Comparison of ENCODE assay signal across 20 cellular contexts in the genomic region with DNA sequence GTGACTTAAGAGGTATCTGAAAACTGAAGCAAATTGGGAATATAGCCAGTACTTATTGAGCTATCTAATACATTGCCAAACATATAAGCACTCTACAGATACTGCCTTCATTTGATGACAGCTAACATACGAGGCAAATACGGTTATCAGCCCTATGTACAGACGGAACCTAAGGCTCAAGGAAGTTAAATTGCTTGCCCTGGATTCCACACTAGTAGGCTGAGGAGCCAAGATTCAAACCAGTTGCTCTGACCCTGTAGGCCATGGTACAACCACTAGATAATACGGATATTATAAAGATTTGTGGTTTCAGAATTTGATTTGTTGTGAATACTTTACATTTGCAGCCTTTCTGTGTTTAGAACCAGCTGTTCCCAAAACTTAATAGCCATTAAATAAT. TPM values are rescaled to one million over a fixed set of nuclear protein-coding genes. Genes with fewer than 3 reads are reported as not detected.
"Had no signal": no experiment of that assay in that cellular context is flagged by ENCODE, and none has a peak within 500 bp of the region (broad histone marks: within the 10 kb centered on the region; RNA-seq: fewer than 3 reads in every experiment).

No MANE protein-coding gene starts in this region.

- H3K27ac Mint-ChIP-seq: activated CD4-positive, alpha-beta memory T cell treated with anti-CD3 and anti-CD28 coated beads, Interleukin-2, amount 10 ng/mL, durations not matched to agents 7 days and 5 days; activated naive CD4-positive, alpha-beta T cell treated with anti-CD3 and anti-CD28 coated beads, Interleukin-2, amount 50 U/mL, for 24 hours; stimulated activated effector memory CD8-positive, alpha-beta T cell treated with anti-CD3 and anti-CD28 coated beads, Interleukin-12 subunit alpha, Interleukin-12 subunit beta, amount 100 ng/mL, for 72 hours; T-helper 1 cell treated with Interleukin-12 subunit alpha and Interleukin-12 subunit beta and Interleukin-4 antibody, amounts not matched to agents 30 μg/mL and 1 μg/mL, for 36 hours had no signal

- H3K36me3 Mint-ChIP-seq: activated naive CD4-positive, alpha-beta T cell treated with anti-CD3 and anti-CD28 coated beads, Interleukin-2, amount 50 U/mL, for 24 hours; stimulated activated effector memory CD8-positive, alpha-beta T cell treated with anti-CD3 and anti-CD28 coated beads, Interleukin-12 subunit alpha, Interleukin-12 subunit beta, amount 100 ng/mL, for 72 hours had no signal

- H3K9me3 ChIP-seq: esophagus muscularis mucosa, psoas muscle, right lobe of liver had no signal

- H3K4me3 Mint-ChIP-seq: activated CD4-positive, alpha-beta memory T cell treated with anti-CD3 and anti-CD28 coated beads, Interleukin-2, amount 10 ng/mL, durations not matched to agents 7 days and 5 days; activated naive CD4-positive, alpha-beta T cell treated with anti-CD3 and anti-CD28 coated beads, Interleukin-2, amount 50 U/mL, for 24 hours; activated T-cell treated with anti-CD3 and anti-CD28 coated beads, Interleukin-2, amount 50 U/mL, for 24 hours; brain; central memory CD8-positive, alpha-beta T cell; T-helper 1 cell treated with Interleukin-12 subunit alpha and Interleukin-12 subunit beta and Interleukin-4 antibody, amounts not matched to agents 30 μg/mL and 1 μg/mL, for 36 hours had no signal

- H3K27me3 Mint-ChIP-seq: brain had no signal

- H3K4me1 ChIP-seq: esophagus muscularis mucosa, psoas muscle, right lobe of liver had no signal

- FAIRE-seq: urothelium cell line had no signal

- DNase-seq: activated CD4-positive, alpha-beta memory T cell treated with anti-CD3 and anti-CD28 coated beads, Interleukin-2, amount 10 ng/mL, durations not matched to agents 7 days and 5 days; activated CD4-positive, alpha-beta T cell treated with anti-CD3 and anti-CD28 coated beads for 4 hours; activated effector memory CD4-positive, alpha-beta T cell treated with Interleukin-2 at 50 U/mL for 16 hours; activated T-cell treated with anti-CD3 and anti-CD28 coated beads, Interleukin-2, amount 50 U/mL, for 24 hours; amygdala; foreskin fibroblast; glutamatergic neuron; hypothalamus; psoas muscle; right lobe of liver; stimulated activated CD4-positive, alpha-beta T cell treated with anti-CD3 and anti-CD28 coated beads, Interleukin-12 subunit alpha, Interleukin-12 subunit beta, amount 100 ng/mL, for 4 hours; stimulated activated CD4-positive, alpha-beta T cell treated with anti-CD3 and anti-CD28 coated beads, Interleukin-2, amount 100 ng/mL, for 24 hours had no signal

- H3K27ac ChIP-seq: coronary artery, esophagus muscularis mucosa, psoas muscle, right lobe of liver had no signal

- H3K4me3 ChIP-seq: coronary artery, esophagus muscularis mucosa, psoas muscle, right lobe of liver had no signal

- H3K27me3 ChIP-seq: esophagus muscularis mucosa, right lobe of liver had no signal

- ATAC-seq: psoas muscle, right lobe of liver had no signal

- H3K9me3 Mint-ChIP-seq: activated CD4-positive, alpha-beta memory T cell treated with anti-CD3 and anti-CD28 coated beads, Interleukin-2, amount 10 ng/mL, durations not matched to agents 7 days and 5 days; activated naive CD4-positive, alpha-beta T cell treated with anti-CD3 and anti-CD28 coated beads, Interleukin-2, amount 50 U/mL, for 24 hours; activated T-cell treated with anti-CD3 and anti-CD28 coated beads, Interleukin-2, amount 50 U/mL, for 24 hours; central memory CD8-positive, alpha-beta T cell; stimulated activated effector memory CD8-positive, alpha-beta T cell treated with anti-CD3 and anti-CD28 coated beads, Interleukin-12 subunit alpha, Interleukin-12 subunit beta, amount 100 ng/mL, for 72 hours; T-helper 1 cell treated with Interleukin-12 subunit alpha and Interleukin-12 subunit beta and Interleukin-4 antibody, amounts not matched to agents 30 μg/mL and 1 μg/mL, for 36 hours had no signal

- H3K36me3 ChIP-seq: esophagus muscularis mucosa, right lobe of liver had no signal

- H3K4me1 Mint-ChIP-seq: activated naive CD4-positive, alpha-beta T cell treated with anti-CD3 and anti-CD28 coated beads, Interleukin-2, amount 50 U/mL, for 24 hours; central memory CD8-positive, alpha-beta T cell had no signal

RNA-seq across cellular contexts. Expression of gene MOXD1, which starts 36.6 kb away (rescaled TPM):
- total RNA-seq: activated CD4-positive, alpha-beta memory T cell treated with anti-CD3 and anti-CD28 coated beads, Interleukin-2, amount 10 ng/mL, durations not matched to agents 7 days and 5 days had no signal
